Comparison of ENCODE assay signal across 1 cellular context in the genomic region with DNA sequence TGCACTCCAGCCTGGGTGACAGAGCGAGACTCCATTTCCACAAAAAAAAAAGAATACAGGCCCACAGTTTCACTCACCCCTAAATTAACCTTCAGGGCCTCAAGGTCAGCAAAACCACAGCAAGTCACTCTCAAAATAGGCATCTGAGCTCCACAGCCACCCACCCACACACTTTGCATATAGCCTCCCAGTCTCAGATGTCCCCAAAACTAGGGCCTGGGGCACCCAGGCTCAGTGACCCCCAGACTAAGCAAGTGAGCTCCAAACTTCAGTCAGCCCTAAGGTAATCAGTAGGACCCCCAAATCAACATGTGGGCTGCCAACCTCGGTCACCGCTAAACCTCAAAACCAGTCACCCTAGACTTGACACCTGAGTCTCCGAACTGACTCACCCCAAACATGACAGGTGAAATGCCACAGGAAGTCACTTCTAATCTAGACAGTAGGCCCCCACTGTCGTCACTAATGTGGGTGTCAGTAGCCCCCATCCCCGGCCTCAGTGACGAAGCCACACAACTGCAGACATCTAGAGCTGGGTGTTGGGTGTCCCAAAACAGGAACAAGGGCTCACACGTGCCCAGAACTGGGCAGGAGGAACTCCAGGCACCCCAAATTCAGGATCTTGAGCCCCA.
TF ChIP-seq lines count a peak whose summit lies in the region.

No MANE protein-coding gene starts in this region.

TF ChIP-seq in GM12878, 131 proteins besides CTCF, POLR2A, EP300 and RAD21 (continued from another document):
- peak; percentile 42; the same call in 1 of the 2 replicates for TF ChIP-seq RB1 (IDR thresholded peaks at IDR 0.05; ENCODE audit: borderline replicate concordance)
- peak; percentile 87 for TF ChIP-seq TCF12 (IDR thresholded peaks at IDR 0.05; ENCODE audit: low read depth, low read length)
- peak; percentile 90; the same call in 1 of the 2 replicates for TF ChIP-seq RELB (IDR thresholded peaks at IDR 0.05; ENCODE audit: low read depth)
- peak; percentile 95 for TF ChIP-seq FOXM1 (IDR thresholded peaks at IDR 0.05; ENCODE audit: low read depth, low read length)
- peak; percentile 98 for TF ChIP-seq MEF2B (IDR thresholded peaks at IDR 0.05; ENCODE audit: partially characterized antibody, poor library complexity, severe bottlenecking)
- TF ChIP-seq BCL11A (IDR thresholded peaks at IDR 0.05; ENCODE audit: low read depth, low read length), result peak; percentile 86
- TF ChIP-seq EGR1 (IDR thresholded peaks at IDR 0.05; ENCODE audit: borderline replicate concordance in 1 of 2, low read depth in 2 of 2, low read length in 2 of 2), result peak in 1 of 2 experiments; percentile 86; a peak in 2 of 3 replicates
- 0 out of 2 replicates have a peak, but pooled peaks have one; percentile 42 for TF ChIP-seq JUND (IDR thresholded peaks at IDR 0.05; ENCODE audit: low read depth, low read length)
- TF ChIP-seq FOXK2 (IDR thresholded peaks at IDR 0.05), result peak; percentile 68; the same call in 1 of the 2 replicates
- no peak for TF ChIP-seq HCFC1 (IDR thresholded peaks at IDR 0.05; ENCODE audit: low read length)
- TF ChIP-seq ZBED1 (IDR thresholded peaks at IDR 0.05; ENCODE audit: borderline replicate concordance), result peak; percentile 68
- peak; percentile 65 for TF ChIP-seq BCL3 (IDR thresholded peaks at IDR 0.05; ENCODE audit: borderline replicate concordance, insufficient read depth, low read depth, low read length, poor library complexity, severe bottlenecking)
- TF ChIP-seq PBX3 (IDR thresholded peaks at IDR 0.05; ENCODE audit: insufficient replicate concordance, low read depth, low read length), result peak; percentile 37
- TF ChIP-seq CREM (IDR thresholded peaks at IDR 0.05; ENCODE audit: low read depth), result peak; percentile 97
- no peak for TF ChIP-seq BRCA1 (IDR thresholded peaks at IDR 0.05; ENCODE audit: low read depth, low read length)
- peak; percentile 60; the same call in 1 of the 2 replicates for TF ChIP-seq IRF4 (IDR thresholded peaks at IDR 0.05; ENCODE audit: low read depth, low read length)
- peak; percentile 95 for TF ChIP-seq CBFB (IDR thresholded peaks at IDR 0.05; ENCODE audit: low read depth)
- TF ChIP-seq MYB (IDR thresholded peaks at IDR 0.05; ENCODE audit: borderline replicate concordance, low read depth, low read length), result peak; percentile 65; the same call in 1 of the 2 replicates
- TF ChIP-seq, protein P1, sequence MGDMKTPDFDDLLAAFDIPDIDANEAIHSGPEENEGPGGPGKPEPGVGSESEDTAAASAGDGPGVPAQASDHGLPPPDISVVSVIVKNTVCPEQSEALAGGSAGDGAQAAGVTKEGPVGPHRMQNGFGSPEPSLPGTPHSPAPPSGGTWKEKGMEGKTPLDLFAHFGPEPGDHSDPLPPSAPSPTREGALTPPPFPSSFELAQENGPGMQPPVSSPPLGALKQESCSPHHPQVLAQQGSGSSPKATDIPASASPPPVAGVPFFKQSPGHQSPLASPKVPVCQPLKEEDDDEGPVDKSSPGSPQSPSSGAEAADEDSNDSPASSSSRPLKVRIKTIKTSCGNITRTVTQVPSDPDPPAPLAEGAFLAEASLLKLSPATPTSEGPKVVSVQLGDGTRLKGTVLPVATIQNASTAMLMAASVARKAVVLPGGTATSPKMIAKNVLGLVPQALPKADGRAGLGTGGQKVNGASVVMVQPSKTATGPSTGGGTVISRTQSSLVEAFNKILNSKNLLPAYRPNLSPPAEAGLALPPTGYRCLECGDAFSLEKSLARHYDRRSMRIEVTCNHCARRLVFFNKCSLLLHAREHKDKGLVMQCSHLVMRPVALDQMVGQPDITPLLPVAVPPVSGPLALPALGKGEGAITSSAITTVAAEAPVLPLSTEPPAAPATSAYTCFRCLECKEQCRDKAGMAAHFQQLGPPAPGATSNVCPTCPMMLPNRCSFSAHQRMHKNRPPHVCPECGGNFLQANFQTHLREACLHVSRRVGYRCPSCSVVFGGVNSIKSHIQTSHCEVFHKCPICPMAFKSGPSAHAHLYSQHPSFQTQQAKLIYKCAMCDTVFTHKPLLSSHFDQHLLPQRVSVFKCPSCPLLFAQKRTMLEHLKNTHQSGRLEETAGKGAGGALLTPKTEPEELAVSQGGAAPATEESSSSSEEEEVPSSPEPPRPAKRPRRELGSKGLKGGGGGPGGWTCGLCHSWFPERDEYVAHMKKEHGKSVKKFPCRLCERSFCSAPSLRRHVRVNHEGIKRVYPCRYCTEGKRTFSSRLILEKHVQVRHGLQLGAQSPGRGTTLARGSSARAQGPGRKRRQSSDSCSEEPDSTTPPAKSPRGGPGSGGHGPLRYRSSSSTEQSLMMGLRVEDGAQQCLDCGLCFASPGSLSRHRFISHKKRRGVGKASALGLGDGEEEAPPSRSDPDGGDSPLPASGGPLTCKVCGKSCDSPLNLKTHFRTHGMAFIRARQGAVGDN (IDR thresholded peaks at IDR 0.05), result peak; percentile 60
- no peak for TF ChIP-seq ZNF592 (IDR thresholded peaks at IDR 0.05)
- peak; percentile 80; the same call in 1 of the 2 replicates for TF ChIP-seq ZNF384 (IDR thresholded peaks at IDR 0.05; ENCODE audit: borderline replicate concordance, low read depth, low read length)
- TF ChIP-seq, protein P2, sequence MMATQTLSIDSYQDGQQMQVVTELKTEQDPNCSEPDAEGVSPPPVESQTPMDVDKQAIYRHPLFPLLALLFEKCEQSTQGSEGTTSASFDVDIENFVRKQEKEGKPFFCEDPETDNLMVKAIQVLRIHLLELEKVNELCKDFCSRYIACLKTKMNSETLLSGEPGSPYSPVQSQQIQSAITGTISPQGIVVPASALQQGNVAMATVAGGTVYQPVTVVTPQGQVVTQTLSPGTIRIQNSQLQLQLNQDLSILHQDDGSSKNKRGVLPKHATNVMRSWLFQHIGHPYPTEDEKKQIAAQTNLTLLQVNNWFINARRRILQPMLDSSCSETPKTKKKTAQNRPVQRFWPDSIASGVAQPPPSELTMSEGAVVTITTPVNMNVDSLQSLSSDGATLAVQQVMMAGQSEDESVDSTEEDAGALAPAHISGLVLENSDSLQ (IDR thresholded peaks at IDR 0.05), result peak; percentile 85
- peak; percentile 99 for TF ChIP-seq MLLT1 (IDR thresholded peaks at IDR 0.05)
- TF ChIP-seq YY1 (IDR thresholded peaks at IDR 0.05; ENCODE audit: low read depth, low read length), result peak; percentile 30; the same call in 1 of the 2 replicates
- peak; percentile 98 for TF ChIP-seq NFIC (IDR thresholded peaks at IDR 0.05; ENCODE audit: low read depth, low read length)
- TF ChIP-seq EZH2 (IDR thresholded peaks at IDR 0.05; ENCODE audit: borderline replicate concordance, control insufficient read depth, low read depth, low read length), result peak; percentile 83; the same call in 1 of the 2 replicates
- peak; percentile 83; the same call in 1 of the 2 replicates for TF ChIP-seq PML (IDR thresholded peaks at IDR 0.05; ENCODE audit: low read length)
